24 cellular contexts compared by ENCODE assay signal in the genomic region with DNA sequence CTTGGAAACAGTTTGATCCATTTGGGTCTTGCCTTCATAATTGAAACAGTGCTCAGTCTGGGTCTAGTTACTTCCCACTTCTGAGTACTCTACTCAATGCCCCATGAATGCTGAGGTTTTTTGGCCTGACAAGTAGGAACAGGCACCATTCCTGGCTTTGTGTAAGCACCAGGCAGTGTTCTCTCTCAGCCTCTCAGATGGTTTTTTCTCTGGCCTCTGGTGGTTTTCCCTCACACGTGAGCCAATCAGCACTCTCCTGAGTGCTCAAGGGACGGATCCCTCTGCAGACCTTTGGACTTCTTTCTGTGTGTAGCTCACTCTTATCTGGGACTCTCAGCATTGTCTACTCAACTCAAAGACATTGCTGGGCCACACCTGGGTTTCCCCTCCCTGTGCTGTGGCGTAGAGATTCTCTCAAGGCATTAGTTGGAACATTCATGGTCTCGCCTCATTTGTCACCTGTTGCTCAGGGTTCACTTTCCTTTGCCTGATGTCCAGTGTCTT. TPM values are rescaled to one million over a fixed set of nuclear protein-coding genes. Genes with fewer than 3 reads are reported as not detected.
DNase-seq lines count a peak whose midpoint lies in the region; ATAC-seq, FAIRE-seq and TF ChIP-seq lines count a peak whose summit lies in the region.
"Had no signal": no experiment of that assay in that cellular context is flagged by ENCODE, and none has a peak within 500 bp of the region (broad histone marks: within the 10 kb centered on the region; RNA-seq: fewer than 3 reads in every experiment).

No MANE protein-coding gene starts in this region.

- no peak overlapping the region for H3K27ac Mint-ChIP-seq in activated naive CD4-positive, alpha-beta T cell treated with anti-CD3 and anti-CD28 coated beads, Interleukin-2, amount 10 ng/mL, durations not matched to agents 7 days and 5 days
- no peak overlapping the region for H3K27ac Mint-ChIP-seq in stimulated activated effector memory CD8-positive, alpha-beta T cell treated with anti-CD3 and anti-CD28 coated beads, Interleukin-12 subunit alpha, Interleukin-12 subunit beta, amount 100 ng/mL, for 72 hours

- H3K9me3 ChIP-seq in small intestine (ENCODE audit: control insufficient read depth, low read depth) = no peaks in the 10 kb centered on the region
- H3K9me3 ChIP-seq: ascending aorta, left ventricle myocardium inferior, testis had no signal

- peaks cover 2 to 5% of the 10 kb centered on the region in 2 donors for H3K4me1 ChIP-seq in small intestine (ENCODE audit: control insufficient read depth in 2 of 2, insufficient read depth in 1 of 2, low read depth in 1 of 2, low read length in 1 of 2)
- H3K4me1 ChIP-seq: parathyroid adenoma, testis had no signal

- no peak for TF ChIP-seq CTCF in epithelial cell of esophagus (IDR thresholded peaks at IDR 0.05; ENCODE audit: insufficient read depth, low read depth, low read length, missing control alignments)

- no peaks in the 10 kb centered on the region for H3K4me1 Mint-ChIP-seq in activated naive CD4-positive, alpha-beta T cell treated with anti-CD3 and anti-CD28 coated beads, Interleukin-2, amount 10 ng/mL, durations not matched to agents 7 days and 5 days
- no peaks in the 10 kb centered on the region for H3K4me1 Mint-ChIP-seq in stimulated activated effector memory CD8-positive, alpha-beta T cell treated with anti-CD3 and anti-CD28 coated beads, Interleukin-12 subunit alpha, Interleukin-12 subunit beta, amount 100 ng/mL, for 72 hours

- H3K27ac ChIP-seq in small intestine (ENCODE audit: low read depth in 1 of 2, low read length in 1 of 2) = peak overlapping the region; percentile 64 to 73
- H3K27ac ChIP-seq: ascending aorta, left ventricle myocardium inferior, parathyroid adenoma, testis had no signal

- CTCF ChIA-PET in activated naive CD4-positive, alpha-beta T cell treated with anti-CD3 and anti-CD28 coated beads, Interleukin-2, amount 10 ng/mL, durations not matched to agents 7 days and 5 days (lab: Charles Lee) = no interaction called here

- H3K4me3 ChIP-seq in epithelial cell of esophagus (ENCODE audit: low read length) (no peak overlapping the region), small intestine (ENCODE audit: low read depth in 1 of 2, low read length in 2 of 2) (no peak overlapping the region)
- H3K4me3 ChIP-seq: ascending aorta, left ventricle myocardium inferior, testis had no signal

- no peak overlapping the region for H3K4me3 Mint-ChIP-seq in activated naive CD4-positive, alpha-beta T cell treated with anti-CD3 and anti-CD28 coated beads, Interleukin-2, amount 10 ng/mL, durations not matched to agents 7 days and 5 days
- H3K4me3 Mint-ChIP-seq in stimulated activated effector memory CD8-positive, alpha-beta T cell treated with anti-CD3 and anti-CD28 coated beads, Interleukin-12 subunit alpha, Interleukin-12 subunit beta, amount 100 ng/mL, for 72 hours = no peak overlapping the region
- H3K4me3 Mint-ChIP-seq: naive B cell had no signal

- no peaks in the 10 kb centered on the region for H3K36me3 ChIP-seq in small intestine (ENCODE audit: control insufficient read depth in 2 of 2, insufficient read depth in 2 of 2, low read length in 2 of 2)

- ATAC-seq in GM19025 (IDR thresholded peaks at IDR 0.05; ENCODE audit: low read depth, unreplicated experiment) = peak; percentile 88
- peak; percentile 52 for ATAC-seq in HG03045 (IDR thresholded peaks at IDR 0.05; ENCODE audit: unreplicated experiment)
- ATAC-seq in stimulated activated effector memory CD8-positive, alpha-beta T cell treated with anti-CD3 and anti-CD28 coated beads, Interleukin-12 subunit alpha, Interleukin-12 subunit beta, amount 100 ng/mL, for 72 hours = no peak
- no peak for ATAC-seq in HG03039 (IDR thresholded peaks at IDR 0.05; ENCODE audit: unreplicated experiment)
- ATAC-seq: Panc1, SK-N-SH treated with all-trans-retinoic acid at 6 μM for 48 hours had no signal

- peaks cover 4% of the 10 kb centered on the region for H3K9me3 Mint-ChIP-seq in activated naive CD4-positive, alpha-beta T cell treated with anti-CD3 and anti-CD28 coated beads, Interleukin-2, amount 10 ng/mL, durations not matched to agents 7 days and 5 days
- no peaks in the 10 kb centered on the region for H3K9me3 Mint-ChIP-seq in stimulated activated effector memory CD8-positive, alpha-beta T cell treated with anti-CD3 and anti-CD28 coated beads, Interleukin-12 subunit alpha, Interleukin-12 subunit beta, amount 100 ng/mL, for 72 hours

- H3K27me3 ChIP-seq in small intestine (ENCODE audit: control insufficient read depth in 2 of 2, insufficient read depth in 2 of 2, low read length in 2 of 2) = no peaks in the 10 kb centered on the region
- H3K27me3 ChIP-seq: ascending aorta, testis had no signal

- DNase-seq in epithelial cell of esophagus (ENCODE audit: low read depth) (peak; percentile 24), small intestine (peak; percentile 98), MV-4-11 (lab: John Stamatoyannopoulos, UW) (no peak)
- no peak for DNase-seq in activated naive CD4-positive, alpha-beta T cell treated with anti-CD3 and anti-CD28 coated beads, Interleukin-2, amount 10 ng/mL, durations not matched to agents 7 days and 5 days
- DNase-seq in stimulated activated effector memory CD8-positive, alpha-beta T cell treated with anti-CD3 and anti-CD28 coated beads, Interleukin-12 subunit alpha, Interleukin-12 subunit beta, amount 100 ng/mL, for 72 hours (ENCODE audit: low spot score in 2 of 2) = no peak
- DNase-seq: activated CD4-positive, alpha-beta T cell treated with anti-CD3 and anti-CD28 coated beads for 48 hours; activated CD8-positive, alpha-beta memory T cell treated with anti-CD3 and anti-CD28 coated beads, Interleukin-2, amount 50 U/mL, for 48 hours; activated gamma-delta T cell treated with Interleukin-2 at 50 U/mL for 16 hours; foreskin melanocyte; left ventricle myocardium inferior; naive B cell; NCI-H1436; stimulated activated CD4-positive, alpha-beta T cell treated with anti-CD3 and anti-CD28 coated beads, Interleukin-4, amount 100 ng/mL, for 24 hours; testis had no signal

- no peaks in the 10 kb centered on the region for H3K27me3 Mint-ChIP-seq in activated naive CD4-positive, alpha-beta T cell treated with anti-CD3 and anti-CD28 coated beads, Interleukin-2, amount 10 ng/mL, durations not matched to agents 7 days and 5 days
- H3K27me3 Mint-ChIP-seq: naive B cell had no signal

- 13 to 73% (median 39%) methylated on average over 4 of the region's 4 CpGs for WGBS in small intestine, 3 donors

- FAIRE-seq in small intestine (lab: Jason Lieb, UNC) = no peak
- FAIRE-seq: D721Med, GM12891, TTC549 had no signal

- H3K36me3 Mint-ChIP-seq in activated naive CD4-positive, alpha-beta T cell treated with anti-CD3 and anti-CD28 coated beads, Interleukin-2, amount 10 ng/mL, durations not matched to agents 7 days and 5 days = peaks cover 33% of the 10 kb centered on the region
- H3K36me3 Mint-ChIP-seq in stimulated activated effector memory CD8-positive, alpha-beta T cell treated with anti-CD3 and anti-CD28 coated beads, Interleukin-12 subunit alpha, Interleukin-12 subunit beta, amount 100 ng/mL, for 72 hours = peaks cover 16% of the 10 kb centered on the region

RNA-seq across cellular contexts. Expression of gene SIK2, which starts 21.3 kb away (rescaled TPM):
- polyA plus RNA-seq in small intestine = 1 to 10 TPM; 3.8 to 7.4 (median 3.8) TPM

Comparison
In these comparisons a context has a peak if more than half of its experiments do, and no peak if none do; other contexts are left out.
1. ATAC-seq: peak in GM19025 (single experiment) and HG03045 (single experiment); none in stimulated activated effector memory CD8-positive, alpha-beta T cell treated with anti-CD3 and anti-CD28 coated beads, Interleukin-12 subunit alpha, Interleukin-12 subunit beta, amount 100 ng/mL, for 72 hours (single experiment) and HG03039 (single experiment).
2. DNase-seq: peak in epithelial cell of esophagus (single experiment) and small intestine (single experiment); none in MV-4-11 (single experiment), activated naive CD4-positive, alpha-beta T cell treated with anti-CD3 and anti-CD28 coated beads, Interleukin-2, amount 10 ng/mL, durations not matched to agents 7 days and 5 days (single experiment) and stimulated activated effector memory CD8-positive, alpha-beta T cell treated with anti-CD3 and anti-CD28 coated beads, Interleukin-12 subunit alpha, Interleukin-12 subunit beta, amount 100 ng/mL, for 72 hours (0 of 2).